Comparison of ENCODE assay signal across 8 cellular contexts in genomic region chr3:116444819-116445290, GRCh38. TPM values are rescaled to one million over a fixed set of nuclear protein-coding genes. Genes with fewer than 3 reads are reported as not detected.
DNase-seq lines count a peak whose midpoint lies in the region; ATAC-seq and TF ChIP-seq lines count a peak whose summit lies in the region.
"Had no signal": no experiment of that assay in that cellular context is flagged by ENCODE, and none has a peak within 500 bp of the region (broad histone marks: within the 10 kb centered on the region; RNA-seq: fewer than 3 reads in every experiment).

No MANE protein-coding gene starts in this region.

- DNase-seq in NCI-H1417 treated with DMSO at 0.1 percent for 48 hours (lab: John Stamatoyannopoulos, UW) = peak; percentile 34
- DNase-seq in colonic mucosa = no peak
- DNase-seq in substantia nigra (lab: John Stamatoyannopoulos, UW) = peak in 34 of 49 donors; percentile 8 to 68 (median 42)
- DNase-seq in effector memory CD8-positive, alpha-beta T cell = no peak
- DNase-seq in OCI-M1 (lab: John Stamatoyannopoulos, UW) = no peak
- DNase-seq in HK-2 (ENCODE audit: unreplicated experiment) = no peak

- H3K27ac ChIP-seq in colonic mucosa (no peak overlapping the region), layer of hippocampus (ENCODE audit: low read depth, low read length) (peak overlapping the region; percentile 83), substantia nigra (ENCODE audit: low read depth, low read length, poor library complexity, severe bottlenecking) (peak overlapping the region; percentile 89)

- H3K27me3 Mint-ChIP-seq in effector memory CD8-positive, alpha-beta T cell = no peaks in the 10 kb centered on the region

- H3K36me3 ChIP-seq in colonic mucosa = no peaks in the 10 kb centered on the region

- no peaks in the 10 kb centered on the region for H3K9me3 ChIP-seq in colonic mucosa

- H3K36me3 Mint-ChIP-seq in effector memory CD8-positive, alpha-beta T cell (ENCODE audit: insufficient read depth) = no peaks in the 10 kb centered on the region

- H3K27ac Mint-ChIP-seq in effector memory CD8-positive, alpha-beta T cell = no peak overlapping the region

- H3K4me1 ChIP-seq in colonic mucosa = no peaks in the 10 kb centered on the region

- H3K4me3 ChIP-seq in colonic mucosa = peak overlapping the region; percentile 11

- H3K4me3 Mint-ChIP-seq in effector memory CD8-positive, alpha-beta T cell = no peak overlapping the region

- H3K9me3 Mint-ChIP-seq in effector memory CD8-positive, alpha-beta T cell = peaks cover 7 to 13% of the 10 kb centered on the region in 2 donors

- no peaks in the 10 kb centered on the region for H3K27me3 ChIP-seq in colonic mucosa
- H3K27me3 ChIP-seq in layer of hippocampus (ENCODE audit: control insufficient read depth, insufficient read depth, low read length) = no peaks in the 10 kb centered on the region

- TF ChIP-seq CTCF in colonic mucosa (IDR thresholded peaks at IDR 0.05) = no peak

- H3K9ac ChIP-seq in colonic mucosa (ENCODE audit: low read depth in 2 of 2, low read length in 2 of 2) = peak overlapping the region in 1 of 2 donors; percentile 35

- intact Hi-C loops in colonic mucosa (cut with DNase I) = no loop called here

- ATAC-seq in effector memory CD8-positive, alpha-beta T cell (replicated peaks) = no peak

- no peaks in the 10 kb centered on the region for H3K4me1 Mint-ChIP-seq in effector memory CD8-positive, alpha-beta T cell (ENCODE audit: low read depth in 2 of 2)

RNA-seq across cellular contexts. Expression of gene LSAMP, which starts 0.4 kb away (rescaled TPM):
- 1 to 10 TPM; 1.1 to 5.9 TPM for total RNA-seq in colonic mucosa
- total RNA-seq: endothelial cell of umbilical vein had no signal

Comparison
In these comparisons a context has a peak if more than half of its experiments do, and no peak if none do; other contexts are left out.
1. DNase-seq: peak in NCI-H1417 treated with DMSO at 0.1 percent for 48 hours (single experiment) and substantia nigra (34 of 49); none in colonic mucosa (single experiment), effector memory CD8-positive, alpha-beta T cell (0 of 3), OCI-M1 (single experiment) and HK-2 (single experiment).